In the genomic region with DNA sequence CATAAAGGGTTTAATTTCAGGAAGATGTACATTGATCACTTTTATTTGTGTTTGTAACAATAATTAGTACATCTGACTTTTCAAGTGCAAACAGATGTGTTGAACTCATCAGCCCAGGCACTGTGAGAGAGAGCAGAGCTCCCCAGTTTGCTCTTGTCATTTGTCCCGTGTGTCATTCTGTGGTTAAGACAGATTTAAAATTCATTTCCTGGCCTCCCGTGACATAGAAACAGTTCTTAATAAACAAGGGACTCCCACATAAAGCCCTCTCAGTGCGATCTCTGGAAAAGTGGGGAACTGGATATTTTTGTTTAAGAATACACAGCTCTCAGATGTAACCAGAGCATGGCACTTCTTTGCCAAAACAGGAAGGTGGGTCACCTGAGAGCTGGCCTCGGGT, we compare ENCODE assay signal across 25 cellular contexts. TPM values are rescaled to one million over a fixed set of nuclear protein-coding genes. Genes with fewer than 3 reads are reported as not detected.
A peak's percentile ranks its signal among the peaks of the same experiment; 100 is the strongest.
DNase-seq lines count a peak whose midpoint lies in the region; ATAC-seq and TF ChIP-seq lines count a peak whose summit lies in the region.
"Had no signal": no experiment of that assay in that cellular context is flagged by ENCODE, and none has a peak within 500 bp of the region (broad histone marks: within the 10 kb centered on the region; RNA-seq: fewer than 3 reads in every experiment).

No MANE protein-coding gene starts in this region.

- H3K36me3 Mint-ChIP-seq in activated T-cell treated with anti-CD3 and anti-CD28 coated beads, Interleukin-2, amount 50 U/mL, for 72 hours (ENCODE audit: insufficient read depth in 2 of 2): no peaks in the 10 kb centered on the region
- H3K36me3 Mint-ChIP-seq in activated T-helper 2 cell treated with anti-CD3 and anti-CD28 coated beads, Interferon-gamma antibody, Interleukin-2, Interleukin-4, amounts not matched to agents 10 μg/mL and 5 μg/mL and 100 μg/mL, durations not matched to agents 14 hours and 24 hours and 36 hours (ENCODE audit: low read depth): peaks cover 67% of the 10 kb centered on the region
- H3K36me3 Mint-ChIP-seq in GM23338 (ENCODE audit: low read depth): 0 out of 3 replicates have a peak, but pooled peaks cover 4% of the 10 kb centered on the region

- H3K9me3 ChIP-seq in tibial nerve: peaks cover 0 to 7% (median 0%) of the 10 kb centered on the region in 4 donors
- H3K9me3 ChIP-seq: esophagus squamous epithelium, pancreas had no signal

- no peaks in the 10 kb centered on the region for H3K79me2 ChIP-seq in GM23338 (replicated peaks; ENCODE audit: insufficient read depth)

- H3K36me3 ChIP-seq in tibial nerve (no peaks in the 10 kb centered on the region), GM23338 (ENCODE audit: insufficient read depth) (no peaks in the 10 kb centered on the region)
- H3K36me3 ChIP-seq: cardiac muscle cell, esophagus squamous epithelium, pancreas, WERI-Rb-1 had no signal

- 0 out of 2 replicates have a peak, but pooled peaks cover 2% of the 10 kb centered on the region for H3F3A ChIP-seq in GM23338 (replicated peaks; ENCODE audit: low read depth)

- H3K4me2 ChIP-seq in GM23338: no peak overlapping the region

- H3K27ac Mint-ChIP-seq in activated T-cell treated with anti-CD3 and anti-CD28 coated beads, Interleukin-2, amount 50 U/mL, for 72 hours: no peak overlapping the region
- H3K27ac Mint-ChIP-seq in activated T-helper 2 cell treated with anti-CD3 and anti-CD28 coated beads, Interferon-gamma antibody, Interleukin-2, Interleukin-4, amounts not matched to agents 10 μg/mL and 5 μg/mL and 100 μg/mL, durations not matched to agents 14 hours and 24 hours and 36 hours: peak overlapping the region; percentile 84
- no peak overlapping the region for H3K27ac Mint-ChIP-seq in GM23338

- TF ChIP-seq EP300 in tibial nerve (IDR thresholded peaks at IDR 0.05): no peak

- peak; percentile 64 to 73 for ATAC-seq in activated T-cell treated with anti-CD3 and anti-CD28 coated beads, Interleukin-2, amount 50 U/mL, for 72 hours (replicated peaks in 1 of 2)
- ATAC-seq in HG03432 (IDR thresholded peaks at IDR 0.05; ENCODE audit: unreplicated experiment) (peak; percentile 31), HG03095 (IDR thresholded peaks at IDR 0.05; ENCODE audit: unreplicated experiment) (no peak), GM23338 (no peak)
- peak; percentile 83 for ATAC-seq in stimulated activated naive CD8-positive, alpha-beta T cell treated with anti-CD3 and anti-CD28 coated beads, Interleukin-15, Interleukin-2, amounts not matched to agents 100 U/mL and 50 U/mL, for 24 hours
- ATAC-seq: pancreas had no signal

- peaks cover 18% of the 10 kb centered on the region for H3K27me3 Mint-ChIP-seq in activated T-cell treated with anti-CD3 and anti-CD28 coated beads, Interleukin-2, amount 50 U/mL, for 72 hours (ENCODE audit: low read depth)
- no peaks in the 10 kb centered on the region for H3K27me3 Mint-ChIP-seq in activated T-helper 2 cell treated with anti-CD3 and anti-CD28 coated beads, Interferon-gamma antibody, Interleukin-2, Interleukin-4, amounts not matched to agents 10 μg/mL and 5 μg/mL and 100 μg/mL, durations not matched to agents 14 hours and 24 hours and 36 hours (ENCODE audit: low read depth)
- H3K27me3 Mint-ChIP-seq in GM23338 (ENCODE audit: insufficient read depth, low read depth, poor library complexity): peaks cover 10% of the 10 kb centered on the region
- H3K27me3 Mint-ChIP-seq: naive B cell had no signal

- intact Hi-C loops in activated T-helper 2 cell treated with anti-CD3 and anti-CD28 coated beads, Interferon-gamma antibody, Interleukin-2, Interleukin-4, amounts not matched to agents 10 μg/mL and 5 μg/mL and 100 μg/mL, durations not matched to agents 14 hours and 24 hours and 36 hours (cut with micrococcal nuclease): loop anchor here (1.0 kb wide), 1 partner anchor 19 kb away; no protein-coding TSS in a partner anchor

- 0 out of 2 replicates have a peak, but pooled peaks cover 2% of the 10 kb centered on the region for H3K9me2 ChIP-seq in GM23338 (ENCODE audit: insufficient read depth)

- H3K27me3 ChIP-seq in tibial nerve (no peaks in the 10 kb centered on the region), GM23338 (ENCODE audit: insufficient read depth) (no peaks in the 10 kb centered on the region)
- H3K27me3 ChIP-seq: cardiac muscle cell, esophagus squamous epithelium, pancreas had no signal

- H3K9me3 Mint-ChIP-seq in activated T-cell treated with anti-CD3 and anti-CD28 coated beads, Interleukin-2, amount 50 U/mL, for 72 hours: no peaks in the 10 kb centered on the region
- H3K9me3 Mint-ChIP-seq in activated T-helper 2 cell treated with anti-CD3 and anti-CD28 coated beads, Interferon-gamma antibody, Interleukin-2, Interleukin-4, amounts not matched to agents 10 μg/mL and 5 μg/mL and 100 μg/mL, durations not matched to agents 14 hours and 24 hours and 36 hours: peaks cover 11% of the 10 kb centered on the region
- H3K9me3 Mint-ChIP-seq in GM23338: no peaks in the 10 kb centered on the region

- no peaks in the 10 kb centered on the region for H3K4me1 ChIP-seq in tibial nerve
- H3K4me1 ChIP-seq in GM23338 (ENCODE audit: insufficient read depth): peaks cover 15% of the 10 kb centered on the region
- H3K4me1 ChIP-seq: esophagus squamous epithelium, pancreas had no signal

- no peak for TF ChIP-seq CTCF in tibial nerve (IDR thresholded peaks at IDR 0.05)
- no peak for TF ChIP-seq CTCF in GM23338 (conservative IDR thresholded peaks at IDR 0.05; ENCODE audit: low read depth in 2 of 2)

- no peak overlapping the region for H3K4me3 ChIP-seq in tibial nerve
- no peak overlapping the region for H3K4me3 ChIP-seq in GM23338
- H3K4me3 ChIP-seq: cardiac muscle cell, esophagus squamous epithelium, pancreas had no signal

- TF ChIP-seq POLR2A in tibial nerve (IDR thresholded peaks at IDR 0.05): no peak

- no peaks in the 10 kb centered on the region for H4K20me1 ChIP-seq in GM23338 (replicated peaks; ENCODE audit: insufficient read depth)

- H3K27ac ChIP-seq in tibial nerve: no peak overlapping the region
- H3K27ac ChIP-seq in GM23338 (ENCODE audit: low read depth): no peak overlapping the region
- H3K27ac ChIP-seq: cardiac muscle cell, esophagus squamous epithelium, pancreas, WERI-Rb-1 had no signal

- no peak overlapping the region for H2AFZ ChIP-seq in GM23338

- DNase-seq in activated T-cell treated with anti-CD3 and anti-CD28 coated beads, Interleukin-2, amount 50 U/mL, for 72 hours: no peak
- DNase-seq in activated T-cell treated with anti-CD3 and anti-CD28 coated beads, Interleukin-2, amount 50 U/mL, for 1 hour: no peak
- no peak for DNase-seq in activated T-helper 2 cell treated with anti-CD3 and anti-CD28 coated beads, Interferon-gamma antibody, Interleukin-2, Interleukin-4, amounts not matched to agents 10 μg/mL and 5 μg/mL and 100 μg/mL, durations not matched to agents 14 hours and 24 hours and 36 hours (ENCODE audit: low spot score)
- no peak for DNase-seq in stimulated activated naive CD8-positive, alpha-beta T cell treated with anti-CD3 and anti-CD28 coated beads, Interleukin-15, Interleukin-2, amounts not matched to agents 100 U/mL and 50 U/mL, for 24 hours
- no peak for DNase-seq in tibial nerve (ENCODE audit: low spot score in 2 of 2)
- DNase-seq in GM23338 (ENCODE audit: low spot score): no peak
- DNase-seq: activated CD8-positive, alpha-beta memory T cell treated with anti-CD3 and anti-CD28 coated beads, Interleukin-2, amount 50 U/mL, for 4 hours; esophagus squamous epithelium; glutamatergic neuron; IMR-90; naive B cell; NCI-H1417; NCI-H82; pancreas; RPMI8226; stimulated activated CD4-positive, alpha-beta T cell treated with anti-CD3 and anti-CD28 coated beads, Interleukin-2, amount 100 ng/mL, for 48 hours; SW 1271; WERI-Rb-1 had no signal

- H3K4me3 Mint-ChIP-seq in activated T-cell treated with anti-CD3 and anti-CD28 coated beads, Interleukin-2, amount 50 U/mL, for 72 hours: peak overlapping the region; percentile 55 to 71
- H3K4me3 Mint-ChIP-seq in activated T-helper 2 cell treated with anti-CD3 and anti-CD28 coated beads, Interferon-gamma antibody, Interleukin-2, Interleukin-4, amounts not matched to agents 10 μg/mL and 5 μg/mL and 100 μg/mL, durations not matched to agents 14 hours and 24 hours and 36 hours (ENCODE audit: low read depth): peak overlapping the region; percentile 24
- H3K4me3 Mint-ChIP-seq in GM23338: no peak overlapping the region

- H3K4me1 Mint-ChIP-seq in activated T-cell treated with anti-CD3 and anti-CD28 coated beads, Interleukin-2, amount 50 U/mL, for 72 hours (ENCODE audit: low read depth): peaks cover 35% of the 10 kb centered on the region
- peaks cover 70% of the 10 kb centered on the region for H3K4me1 Mint-ChIP-seq in activated T-helper 2 cell treated with anti-CD3 and anti-CD28 coated beads, Interferon-gamma antibody, Interleukin-2, Interleukin-4, amounts not matched to agents 10 μg/mL and 5 μg/mL and 100 μg/mL, durations not matched to agents 14 hours and 24 hours and 36 hours (ENCODE audit: low read depth)
- H3K4me1 Mint-ChIP-seq in GM23338: peaks cover 33% of the 10 kb centered on the region

- WGBS in tibial nerve, 2 donors: 20 to 22% methylated on average over 4 of the region's 4 CpGs

TF ChIP-seq in GM23338, 12 proteins besides CTCF, POLR2A, EP300 and RAD21 (continues in another document):
- no peak for TF ChIP-seq NANOG (IDR thresholded peaks at IDR 0.05; ENCODE audit: borderline replicate concordance)

RNA-seq across cellular contexts. Expression of a gene that starts 58.6 kb away (rescaled TPM):
- total RNA-seq in activated T-cell treated with anti-CD3 and anti-CD28 coated beads, Interleukin-2, amount 50 U/mL, for 72 hours: not detected
- total RNA-seq in activated T-helper 2 cell treated with anti-CD3 and anti-CD28 coated beads, Interferon-gamma antibody, Interleukin-2, Interleukin-4, amounts not matched to agents 10 μg/mL and 5 μg/mL and 100 μg/mL, durations not matched to agents 14 hours and 24 hours and 36 hours: not detected in 2 replicates
- not detected for total RNA-seq in tibial nerve
- total RNA-seq in GM23338 (2014; rRNA removed; shearing (Covaris generic)): not detected in 2 replicates
- not detected in 2 replicates for polyA plus RNA-seq in GM23338 (2016; fragmentation: Nextera tagmentation; extraction: Ambion mirVana)
- total RNA-seq: cardiac muscle cell, esophagus squamous epithelium, G401, IMR-90, lung microvascular endothelial cell, pancreas, temporal lobe had no signal
- polyA plus RNA-seq: adipose tissue, IMR-90, pancreas had no signal

Comparison
In these comparisons a context has a peak if more than half of its experiments do, and no peak if none do; other contexts are left out.
1. ATAC-seq: peak in activated T-cell treated with anti-CD3 and anti-CD28 coated beads, Interleukin-2, amount 50 U/mL, for 72 hours (2 of 2), HG03432 (single experiment) and stimulated activated naive CD8-positive, alpha-beta T cell treated with anti-CD3 and anti-CD28 coated beads, Interleukin-15, Interleukin-2, amounts not matched to agents 100 U/mL and 50 U/mL, for 24 hours (single experiment); none in HG03095 (single experiment) and GM23338 (single experiment).